In the genomic region with DNA sequence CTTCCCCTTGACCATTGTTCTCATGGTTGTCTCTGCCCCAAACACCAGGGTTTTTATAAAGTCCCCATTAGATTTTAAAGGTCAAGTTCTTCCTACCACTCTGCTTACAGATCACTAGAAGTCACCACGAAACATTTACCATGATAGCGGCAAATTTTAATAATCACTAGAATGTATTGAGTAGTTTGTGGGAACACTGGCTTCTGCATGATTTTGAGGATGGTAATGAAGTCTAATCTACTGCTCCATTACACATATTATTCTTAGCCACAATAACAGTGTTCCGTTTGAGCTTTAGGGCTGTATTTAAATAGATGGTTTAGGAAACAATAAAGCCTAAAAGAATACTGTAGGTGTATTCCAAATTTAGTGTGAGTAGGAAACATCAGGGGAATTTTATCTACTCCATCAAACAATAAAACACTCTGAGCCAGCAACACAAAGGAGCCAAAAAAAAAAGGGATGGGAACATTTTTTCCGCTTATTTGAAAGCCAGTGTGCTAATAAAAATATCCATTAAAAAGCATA, we compare ENCODE assay signal across 1 cellular context.
TF ChIP-seq lines count a peak whose summit lies in the region.

No MANE protein-coding gene starts in this region.

TF ChIP-seq in endothelial cell of umbilical vein, 7 proteins besides CTCF, POLR2A, EP300 and RAD21:
- TF ChIP-seq EZH2 (IDR thresholded peaks at IDR 0.05; ENCODE audit: borderline replicate concordance, low read depth, low read length, severe bottlenecking) (no peak), GATA2 (IDR thresholded peaks at IDR 0.05; ENCODE audit: insufficient read depth, insufficient read length, low read depth, low read length) (no peak), FOS (IDR thresholded peaks at IDR 0.05; ENCODE audit: borderline replicate concordance, insufficient read depth, low read length) (no peak), JUN (IDR thresholded peaks at IDR 0.05; ENCODE audit: borderline replicate concordance, insufficient read depth, insufficient read length, low read depth) (no peak), MYC (IDR thresholded peaks at IDR 0.05; ENCODE audit: low read depth, low read length) (no peak), MAX (IDR thresholded peaks at IDR 0.05; ENCODE audit: insufficient read depth, insufficient read length) (no peak), POLR2AphosphoS5 (IDR thresholded peaks at IDR 0.05; ENCODE audit: insufficient read depth, low read depth, low read length) (no peak)
